ENCODE assay signal across 26 cellular contexts in the genomic region with DNA sequence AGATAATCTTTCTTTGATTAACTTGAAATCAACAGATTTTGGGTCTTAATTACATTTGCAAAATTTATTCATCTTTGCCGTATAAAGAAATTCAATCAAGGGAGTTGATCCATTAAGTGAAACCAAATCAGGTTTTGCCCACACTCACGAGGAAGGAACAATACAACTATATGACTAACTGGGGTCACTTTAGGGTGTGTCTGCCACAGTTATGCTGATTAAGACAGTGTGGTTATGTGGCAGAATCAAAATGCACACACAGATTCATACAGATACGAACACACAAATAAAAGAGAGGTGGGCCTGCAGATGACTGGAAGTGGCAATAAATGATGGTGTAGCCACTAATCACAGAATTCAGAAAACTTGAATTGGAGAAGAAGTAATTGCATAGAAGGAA.
"Had no signal": no experiment of that assay in that cellular context is flagged by ENCODE, and none has a peak within 500 bp of the region (broad histone marks: within the 10 kb centered on the region; RNA-seq: fewer than 3 reads in every experiment).

No MANE protein-coding gene starts in this region.

- H3K9me3 ChIP-seq: gastrocnemius medialis, vagina had no signal

- H3K4me2 ChIP-seq: neural progenitor cell had no signal

- DNase-seq: activated B cell treated with CpG ODN at 0.5 μM for 24 hours; activated CD4-positive, alpha-beta T cell treated with anti-CD3 and anti-CD28 coated beads for 36 hours; activated CD4-positive, alpha-beta T cell treated with anti-CD3 and anti-CD28 coated beads, Interleukin-2, amount 50 U/mL, for 4 hours; activated CD8-positive, alpha-beta memory T cell treated with anti-CD3 and anti-CD28 coated beads for 24 hours; activated CD8-positive, alpha-beta memory T cell treated with anti-CD3 and anti-CD28 coated beads, Interleukin-2, amount 50 U/mL, for 48 hours; activated naive CD4-positive, alpha-beta T cell treated with Interleukin-2 at 50 U/mL for 16 hours; activated naive CD8-positive, alpha-beta T cell treated with anti-CD3 and anti-CD28 coated beads for 36 hours; activated T-cell treated with anti-CD3 and anti-CD28 coated beads, Interleukin-2, amount 50 U/mL, for 4 hours; cortex of kidney; erythroblast; gastrocnemius medialis; hippocampal formation; left ventricle myocardium superior; mammary epithelial cell; naive thymus-derived CD8-positive, alpha-beta T cell; retina; sigmoid colon; stimulated activated CD4-positive, alpha-beta T cell treated with anti-CD3 and anti-CD28 coated beads, Interleukin-2, amount 100 ng/mL, for 48 hours; stimulated activated CD8-positive, alpha-beta memory T cell treated with anti-CD3 and anti-CD28 coated beads, Interleukin-4, amount 100 ng/mL, for 48 hours; stimulated activated naive B cell treated with anti-CD40 and anti-IgM and Interleukin-4, amounts not matched to agents 10 μg/mL and 1 μg/mL and 100 μg/mL, for 72 hours; T1000; trophoblast cell had no signal

- ATAC-seq: activated CD4-positive, alpha-beta T cell treated with anti-CD3 and anti-CD28 coated beads for 36 hours; activated T-cell treated with anti-CD3 and anti-CD28 coated beads, Interleukin-2, amount 50 U/mL, for 4 hours; gastrocnemius medialis; left ventricle myocardium superior; naive thymus-derived CD8-positive, alpha-beta T cell; stimulated activated naive B cell treated with anti-CD40 and anti-IgM and Interleukin-4, amounts not matched to agents 10 μg/mL and 1 μg/mL and 100 μg/mL, for 72 hours had no signal

- H3K36me3 ChIP-seq: cardiac muscle cell, gastrocnemius medialis, sigmoid colon, vagina had no signal

- H3K27me3 Mint-ChIP-seq: activated B cell treated with CpG ODN at 0.5 μM for 24 hours; activated naive CD8-positive, alpha-beta T cell treated with anti-CD3 and anti-CD28 coated beads for 36 hours; stimulated activated naive B cell treated with anti-CD40 and anti-IgM and Interleukin-4, amounts not matched to agents 10 μg/mL and 1 μg/mL and 100 μg/mL, for 72 hours had no signal

- H3K27ac Mint-ChIP-seq: activated B cell treated with CpG ODN at 0.5 μM for 24 hours; activated CD4-positive, alpha-beta T cell treated with anti-CD3 and anti-CD28 coated beads for 36 hours; activated naive CD8-positive, alpha-beta T cell treated with anti-CD3 and anti-CD28 coated beads for 36 hours; mesothelial cell of epicardium; naive thymus-derived CD8-positive, alpha-beta T cell; neural progenitor cell; stimulated activated naive B cell treated with anti-CD40 and anti-IgM and Interleukin-4, amounts not matched to agents 10 μg/mL and 1 μg/mL and 100 μg/mL, for 72 hours had no signal

- H3K27ac ChIP-seq: cardiac muscle cell, gastrocnemius medialis, neural progenitor cell, sigmoid colon, vagina had no signal

- H3K4me1 Mint-ChIP-seq: activated B cell treated with CpG ODN at 0.5 μM for 24 hours; activated CD4-positive, alpha-beta T cell treated with anti-CD3 and anti-CD28 coated beads for 36 hours; activated naive CD8-positive, alpha-beta T cell treated with anti-CD3 and anti-CD28 coated beads for 36 hours; mesothelial cell of epicardium; naive thymus-derived CD8-positive, alpha-beta T cell; neural progenitor cell; stimulated activated naive B cell treated with anti-CD40 and anti-IgM and Interleukin-4, amounts not matched to agents 10 μg/mL and 1 μg/mL and 100 μg/mL, for 72 hours had no signal

- H3K4me3 Mint-ChIP-seq: activated B cell treated with CpG ODN at 0.5 μM for 24 hours; activated CD4-positive, alpha-beta T cell treated with anti-CD3 and anti-CD28 coated beads for 36 hours; activated naive CD8-positive, alpha-beta T cell treated with anti-CD3 and anti-CD28 coated beads for 36 hours; activated T-cell treated with anti-CD3 and anti-CD28 coated beads, Interleukin-2, amount 50 U/mL, for 4 hours; mesothelial cell of epicardium; naive thymus-derived CD8-positive, alpha-beta T cell; neural progenitor cell; stimulated activated naive B cell treated with anti-CD40 and anti-IgM and Interleukin-4, amounts not matched to agents 10 μg/mL and 1 μg/mL and 100 μg/mL, for 72 hours had no signal

- H3K36me3 Mint-ChIP-seq: activated naive CD8-positive, alpha-beta T cell treated with anti-CD3 and anti-CD28 coated beads for 36 hours; neural progenitor cell; stimulated activated naive B cell treated with anti-CD40 and anti-IgM and Interleukin-4, amounts not matched to agents 10 μg/mL and 1 μg/mL and 100 μg/mL, for 72 hours had no signal

- H3K4me3 ChIP-seq: cardiac muscle cell, gastrocnemius medialis, neural progenitor cell, sigmoid colon, vagina had no signal

- H3K27me3 ChIP-seq: cardiac muscle cell, gastrocnemius medialis, neural progenitor cell, sigmoid colon, vagina had no signal

- H2AFZ ChIP-seq: neural progenitor cell had no signal

- H3K9ac ChIP-seq: neural progenitor cell had no signal

- H3K4me1 ChIP-seq: gastrocnemius medialis, neural progenitor cell, sigmoid colon, vagina had no signal
